In genomic region chr7:24908757-24909156, GRCh38 we compare ENCODE assay signal across 23 cellular contexts.
DNase-seq lines count a peak whose midpoint lies in the region; ATAC-seq and TF ChIP-seq lines count a peak whose summit lies in the region.
"Had no signal": no experiment of that assay in that cellular context is flagged by ENCODE, and none has a peak within 500 bp of the region (broad histone marks: within the 10 kb centered on the region; RNA-seq: fewer than 3 reads in every experiment).

No MANE protein-coding gene starts in this region.

- no peak overlapping the region for H3K9ac ChIP-seq in mammary epithelial cell (ENCODE audit: insufficient read depth, low read length)

- H3K4me3 Mint-ChIP-seq in MCF 10A (ENCODE audit: unreplicated experiment) (no peak overlapping the region), CD14-positive monocyte (no peak overlapping the region)
- no peak overlapping the region for H3K4me3 Mint-ChIP-seq in naive thymus-derived CD8-positive, alpha-beta T cell
- H3K4me3 Mint-ChIP-seq: CD4-positive, alpha-beta T cell; IgD-negative memory B cell had no signal

- H4K20me1 ChIP-seq in mammary epithelial cell (ENCODE audit: insufficient read depth, low read length) (no peaks in the 10 kb centered on the region), PC-9 (ENCODE audit: insufficient read depth) (no peaks in the 10 kb centered on the region)

- CTCF ChIA-PET in mammary epithelial cell (lab: Charles Lee; ENCODE audit: low non-redundant PET) (no interaction called here), MCF 10A (lab: Yijun Ruan, JAX) (interaction anchor here (1.4 kb wide), 1 partner anchor 45 kb away, joined by 5 read pairs; no protein-coding TSS in a partner anchor), PC-9 (lab: Charles Lee) (no interaction called here)

- H3K36me3 ChIP-seq in mammary epithelial cell (ENCODE audit: insufficient read depth, low read length), result no peaks in the 10 kb centered on the region
- no peaks in the 10 kb centered on the region for H3K36me3 ChIP-seq in KOPT-K1 (ENCODE audit: insufficient read depth, low read length)
- H3K36me3 ChIP-seq in PC-9 (ENCODE audit: low read depth), result 0 out of 2 replicates have a peak, but pooled peaks cover 6% of the 10 kb centered on the region

- DNase-seq in mammary epithelial cell (no peak), MCF 10A (ENCODE audit: unreplicated experiment) (no peak), PC-9 (no peak), erythroblast (lab: John Stamatoyannopoulos, UW) (peak; percentile 24 to 33), CD14-positive monocyte (ENCODE audit: low spot score) (no peak)
- no peak for DNase-seq in naive thymus-derived CD8-positive, alpha-beta T cell
- DNase-seq: BE2C; CD4-positive, alpha-beta T cell; COR-L47; DMS79; GOT3; NCI-H1105; NCI-H146; NCI-H2029; NCI-H2227 treated with DMSO at 0.1 percent for 48 hours; NCI-H510A treated with DMSO at 0.1 percent for 48 hours; NCI-H774; SHP77 treated with DMSO at 0.1 percent for 48 hours had no signal

- H3K9me2 ChIP-seq in PC-9 (ENCODE audit: insufficient read depth), result no peaks in the 10 kb centered on the region

- H3F3A ChIP-seq in PC-9 (ENCODE audit: insufficient read depth, low read depth), result peaks cover 30% of the 10 kb centered on the region

- no peak overlapping the region for H2AFZ ChIP-seq in mammary epithelial cell (ENCODE audit: low read depth, low read length)
- no peak overlapping the region for H2AFZ ChIP-seq in PC-9

- peak overlapping the region; percentile 77 for H3K27ac ChIP-seq in mammary epithelial cell (ENCODE audit: insufficient read depth, low read depth, low read length)
- H3K27ac ChIP-seq in KOPT-K1 (ENCODE audit: low read depth, low read length, poor library complexity, severe bottlenecking), result peak overlapping the region; percentile 72
- H3K27ac ChIP-seq in PC-9, result peak overlapping the region; percentile 86
- H3K27ac ChIP-seq: SK-N-MC had no signal

- H3K9me3 ChIP-seq in mammary epithelial cell (replicated peaks; ENCODE audit: insufficient read depth, low read length), result no peaks in the 10 kb centered on the region
- H3K9me3 ChIP-seq in KOPT-K1 (ENCODE audit: insufficient read depth, low read length, poor library complexity, severe bottlenecking), result no peaks in the 10 kb centered on the region
- H3K9me3 ChIP-seq in PC-9 (ENCODE audit: insufficient read depth, low read depth), result no peaks in the 10 kb centered on the region; the same call in 1 of the 2 replicates
- H3K9me3 ChIP-seq: A549, BE2C had no signal

- BruUV-seq in mammary epithelial cell (replicated peaks; lab: Mats Ljungman, UMichigan) (no TSS peak), MCF 10A (replicated peaks; lab: Mats Ljungman, UMichigan) (no TSS peak), PC-9 (replicated peaks; lab: Mats Ljungman, UMichigan) (no TSS peak)

- in situ Hi-C loops in mammary epithelial cell (cut with MboI; ENCODE audit: low sequenced_read_pairs in 2 of 2), result no loop called here

- WGBS in mammary epithelial cell (ENCODE audit: low coverage, missing lambda C conversion rate), result 77% methylated on average over 5 of the region's 5 CpGs

- no peak for TF ChIP-seq CTCF in mammary epithelial cell (conservative IDR thresholded peaks at IDR 0.05 in 1 of 2, IDR thresholded peaks at IDR 0.05 in 1 of 2; ENCODE audit: extremely low read depth in 1 of 2, insufficient read depth in 1 of 2, low read depth in 1 of 2, low read length in 2 of 2)
- TF ChIP-seq CTCF in MCF 10A (IDR thresholded peaks at IDR 0.05; ENCODE audit: unreplicated experiment), result no peak
- TF ChIP-seq CTCF in PC-9 (conservative IDR thresholded peaks at IDR 0.05), result no peak
- no peak for TF ChIP-seq CTCF in CD14-positive monocyte (IDR thresholded peaks at IDR 0.05)

- ATAC-seq in naive thymus-derived CD8-positive, alpha-beta T cell, result no peak
- ATAC-seq in HG03196 (IDR thresholded peaks at IDR 0.05; ENCODE audit: unreplicated experiment), result no peak

- peaks cover 4% of the 10 kb centered on the region for H3K36me3 Mint-ChIP-seq in MCF 10A (ENCODE audit: insufficient read depth, unreplicated experiment)
- H3K36me3 Mint-ChIP-seq in CD14-positive monocyte, result no peaks in the 10 kb centered on the region
- H3K36me3 Mint-ChIP-seq in naive thymus-derived CD8-positive, alpha-beta T cell, result no peaks in the 10 kb centered on the region

- no peaks in the 10 kb centered on the region for H3K27me3 Mint-ChIP-seq in MCF 10A (ENCODE audit: insufficient read depth, unreplicated experiment)
- H3K27me3 Mint-ChIP-seq in CD14-positive monocyte (ENCODE audit: low read depth in 3 of 3), result peaks cover 0 to 2% (median 1%) of the 10 kb centered on the region in 3 donors
- H3K27me3 Mint-ChIP-seq in naive thymus-derived CD8-positive, alpha-beta T cell, result no peaks in the 10 kb centered on the region
- H3K27me3 Mint-ChIP-seq: CD4-positive, alpha-beta T cell; IgD-negative memory B cell had no signal

- POLR2A ChIA-PET in MCF 10A (lab: Yijun Ruan, JAX), result interaction anchor here (1.4 to 3.9 kb wide), 3 partner anchors 62 to 88 kb away, joined by 4 to 28 read pairs (median 9); partner anchors contain the start of gene OSBPL3
- POLR2A ChIA-PET in PC-9 (lab: Charles Lee; ENCODE audit: unreplicated experiment), result no interaction called here
- POLR2A ChIA-PET in naive thymus-derived CD8-positive, alpha-beta T cell (lab: Charles Lee), result interaction anchor here (1.4 kb wide), 1 partner anchor 70 kb away, joined by 4 read pairs; no protein-coding TSS in a partner anchor

- H3K79me2 ChIP-seq in mammary epithelial cell (ENCODE audit: insufficient read depth, low read length) (peaks cover 99% of the 10 kb centered on the region), PC-9 (ENCODE audit: low read depth) (peaks cover 83% of the 10 kb centered on the region)

- no peak overlapping the region for H3K4me3 ChIP-seq in mammary epithelial cell (replicated peaks in 1 of 3; ENCODE audit: insufficient read depth in 1 of 3, low read depth in 2 of 3, low read length in 3 of 3)
- no peak overlapping the region for H3K4me3 ChIP-seq in PC-9
- H3K4me3 ChIP-seq: A549, SK-N-MC had no signal

- peaks cover 57% of the 10 kb centered on the region for H3K4me1 ChIP-seq in mammary epithelial cell (ENCODE audit: insufficient read depth, low read length)
- peaks cover 58% of the 10 kb centered on the region for H3K4me1 ChIP-seq in PC-9 (replicated peaks; ENCODE audit: insufficient read depth)

- H3K27ac Mint-ChIP-seq in MCF 10A (ENCODE audit: low read depth, unreplicated experiment) (no peak overlapping the region), CD14-positive monocyte (no peak overlapping the region)
- H3K27ac Mint-ChIP-seq in naive thymus-derived CD8-positive, alpha-beta T cell, result no peak overlapping the region
- H3K27ac Mint-ChIP-seq: CD4-positive, alpha-beta T cell; IgD-negative memory B cell had no signal

- H3K4me2 ChIP-seq in mammary epithelial cell (ENCODE audit: insufficient read depth, low read depth, low read length) (no peak overlapping the region), PC-9 (peak overlapping the region; percentile 68)

- H3K27me3 ChIP-seq in mammary epithelial cell (ENCODE audit: insufficient read depth, low read length) (no peaks in the 10 kb centered on the region), PC-9 (ENCODE audit: insufficient read depth, low read depth) (no peaks in the 10 kb centered on the region)
- H3K27me3 ChIP-seq: BE2C had no signal

- no peak for TF ChIP-seq POLR2A in erythroblast (IDR thresholded peaks at IDR 0.05; ENCODE audit: low read length)

- H3K9me3 Mint-ChIP-seq in MCF 10A (ENCODE audit: unreplicated experiment) (no peaks in the 10 kb centered on the region), CD14-positive monocyte (no peaks in the 10 kb centered on the region)
- no peaks in the 10 kb centered on the region for H3K9me3 Mint-ChIP-seq in naive thymus-derived CD8-positive, alpha-beta T cell
- H3K9me3 Mint-ChIP-seq: CD4-positive, alpha-beta T cell; IgD-negative memory B cell had no signal

- dilution Hi-C loops in mammary epithelial cell (cut with HindIII; ENCODE audit: low sequenced_read_pairs), result loop anchor here (5.0 kb wide), 1 partner anchor 81 kb away; no protein-coding TSS in a partner anchor

- intact Hi-C loops in mammary epithelial cell (cut with micrococcal nuclease) (loop anchor here (1.0 kb wide), 1 partner anchor 72 kb away; the partner anchor contains the start of gene OSBPL3), MCF 10A (cut with micrococcal nuclease) (no loop called here), PC-9 (cut with micrococcal nuclease; ENCODE audit: unreplicated experiment) (no loop called here), CD14-positive monocyte (cut with micrococcal nuclease) (no loop called here)

- H3K4me1 Mint-ChIP-seq in MCF 10A (ENCODE audit: insufficient read depth, unreplicated experiment) (peaks cover 48% of the 10 kb centered on the region), CD14-positive monocyte (peaks cover 30% of the 10 kb centered on the region)
- H3K4me1 Mint-ChIP-seq in naive thymus-derived CD8-positive, alpha-beta T cell, result peaks cover 27 to 52% (median 47%) of the 10 kb centered on the region in 4 donors

Comparison
In these comparisons a context has a peak if more than half of its experiments do, and no peak if none do; other contexts are left out.
1. DNase-seq: peak in erythroblast (2 of 2); none in mammary epithelial cell (single experiment), MCF 10A (single experiment), PC-9 (0 of 2), CD14-positive monocyte (single experiment) and naive thymus-derived CD8-positive, alpha-beta T cell (0 of 10).
2. Peak in every context shown above with its lines, with median percentiles within 50 percentile points of each other: H3K27ac ChIP-seq.